In genomic region chr1:18923721-18924610, GRCh38 we compare ENCODE assay signal across 8 cellular contexts. TPM values are rescaled to one million over a fixed set of nuclear protein-coding genes. Genes with fewer than 3 reads are reported as not detected.
A peak's percentile ranks its signal among the peaks of the same experiment; 100 is the strongest.
DNase-seq lines count a peak whose midpoint lies in the region; ATAC-seq, FAIRE-seq and TF ChIP-seq lines count a peak whose summit lies in the region.

No MANE protein-coding gene starts in this region.

- ATAC-seq in upper lobe of left lung (ENCODE audit: low FRiP score in 2 of 2): no peak
- ATAC-seq in HG02884 (IDR thresholded peaks at IDR 0.05; ENCODE audit: unreplicated experiment): no peak
- no peak for ATAC-seq in GM21390 (IDR thresholded peaks at IDR 0.05; ENCODE audit: unreplicated experiment)

- TF ChIP-seq POLR2A in upper lobe of left lung (IDR thresholded peaks at IDR 0.05): no peak

- WGBS in upper lobe of left lung, 2 donors: 22 to 30% methylated on average over 13 to 21 of the region's 21 CpGs

- H3K4me1 ChIP-seq in kidney (ENCODE audit: control insufficient read depth in 1 of 2, insufficient read depth in 1 of 2, low read depth in 1 of 2, low read length in 2 of 2) (peaks cover 24 to 47% of the 10 kb centered on the region in 2 donors), upper lobe of left lung (peaks cover 63 to 70% (median 70%) of the 10 kb centered on the region in 4 donors)

- TF ChIP-seq CTCF in kidney (IDR thresholded peaks at IDR 0.05; ENCODE audit: borderline replicate concordance, extremely low read depth, insufficient read depth) (no peak), upper lobe of left lung (IDR thresholded peaks at IDR 0.05) (no peak)

- no peaks in the 10 kb centered on the region for H3K9me3 Mint-ChIP-seq in activated T-helper 1 cell treated with anti-CD3 and anti-CD28 coated beads, Interleukin-12 subunit alpha, Interleukin-12 subunit beta, Interleukin-2, Interleukin-4 antibody, amounts not matched to agents 30 ng/mL and 10 ng/mL and 1 ng/mL, durations not matched to agents 14 hours and 24 hours and 36 hours

- H3K9me3 ChIP-seq in kidney (ENCODE audit: control insufficient read depth in 1 of 2, low read length in 2 of 2) (no peaks in the 10 kb centered on the region), upper lobe of left lung (no peaks in the 10 kb centered on the region)

- no peaks in the 10 kb centered on the region for H3K27me3 ChIP-seq in upper lobe of left lung

- H3K27me3 Mint-ChIP-seq in activated T-helper 1 cell treated with anti-CD3 and anti-CD28 coated beads, Interleukin-12 subunit alpha, Interleukin-12 subunit beta, Interleukin-2, Interleukin-4 antibody, amounts not matched to agents 30 ng/mL and 10 ng/mL and 1 ng/mL, durations not matched to agents 14 hours and 24 hours and 36 hours (ENCODE audit: insufficient read depth): peaks cover 1% of the 10 kb centered on the region

- H3K36me3 Mint-ChIP-seq in activated T-helper 1 cell treated with anti-CD3 and anti-CD28 coated beads, Interleukin-12 subunit alpha, Interleukin-12 subunit beta, Interleukin-2, Interleukin-4 antibody, amounts not matched to agents 30 ng/mL and 10 ng/mL and 1 ng/mL, durations not matched to agents 14 hours and 24 hours and 36 hours (ENCODE audit: low read depth): peaks cover 6% of the 10 kb centered on the region

- no peak for TF ChIP-seq EP300 in upper lobe of left lung (IDR thresholded peaks at IDR 0.05)

- CTCF ChIA-PET in HEK293T (lab: Yijun Ruan, JAX): interaction anchor here (1.2 kb wide), 1 partner anchor 10 kb away, joined by 5 read pairs; no protein-coding TSS in a partner anchor

- peaks cover 54% of the 10 kb centered on the region for H3K4me1 Mint-ChIP-seq in activated T-helper 1 cell treated with anti-CD3 and anti-CD28 coated beads, Interleukin-12 subunit alpha, Interleukin-12 subunit beta, Interleukin-2, Interleukin-4 antibody, amounts not matched to agents 30 ng/mL and 10 ng/mL and 1 ng/mL, durations not matched to agents 14 hours and 24 hours and 36 hours (ENCODE audit: low read depth)

- no peak for FAIRE-seq in kidney (lab: Jason Lieb, UNC)

- peak overlapping the region; percentile 45 to 94 for H3K27ac ChIP-seq in kidney (ENCODE audit: low read depth in 2 of 2, low read length in 2 of 2)
- H3K27ac ChIP-seq in upper lobe of left lung: peak overlapping the region; percentile 61 to 91 (median 88)

- POLR2A ChIA-PET in HEK293T (lab: Yijun Ruan, JAX): interaction anchor here (1.1 to 1.4 kb wide), 2 partner anchors 10 to 32 kb away, joined by 4 to 6 read pairs; no protein-coding TSS in a partner anchor

- H3K9ac ChIP-seq in kidney (ENCODE audit: low read length in 2 of 2): peak overlapping the region in 1 of 2 donors; percentile 65

- intact Hi-C loops in activated T-helper 1 cell treated with anti-CD3 and anti-CD28 coated beads, Interleukin-12 subunit alpha, Interleukin-12 subunit beta, Interleukin-2, Interleukin-4 antibody, amounts not matched to agents 30 ng/mL and 10 ng/mL and 1 ng/mL, durations not matched to agents 14 hours and 24 hours and 36 hours (cut with micrococcal nuclease): no loop called here
- intact Hi-C loops in kidney (cut with DNase I): no loop called here

- H3K27ac Mint-ChIP-seq in activated T-helper 1 cell treated with anti-CD3 and anti-CD28 coated beads, Interleukin-12 subunit alpha, Interleukin-12 subunit beta, Interleukin-2, Interleukin-4 antibody, amounts not matched to agents 30 ng/mL and 10 ng/mL and 1 ng/mL, durations not matched to agents 14 hours and 24 hours and 36 hours: no peak overlapping the region

- peak; percentile 19 for DNase-seq in activated gamma-delta T cell treated with Interleukin-2 at 50 U/mL for 16 hours
- DNase-seq in activated gamma-delta T cell (lab: John Stamatoyannopoulos, UW): no peak
- no peak for DNase-seq in activated T-helper 1 cell treated with anti-CD3 and anti-CD28 coated beads, Interleukin-12 subunit alpha, Interleukin-12 subunit beta, Interleukin-2, Interleukin-4 antibody, amounts not matched to agents 30 ng/mL and 10 ng/mL and 1 ng/mL, durations not matched to agents 14 hours and 24 hours and 36 hours (ENCODE audit: low spot score)
- no peak for DNase-seq in kidney
- peak in 1 of 2 donors; percentile 45 for DNase-seq in upper lobe of left lung
- no peak for DNase-seq in HEK293T (ENCODE audit: extremely low spot score)

- H3K4me3 ChIP-seq in kidney (ENCODE audit: low read length in 2 of 2) (peak overlapping the region in 1 of 2 donors; percentile 29), upper lobe of left lung (no peak overlapping the region)

- H3K4me3 Mint-ChIP-seq in activated T-helper 1 cell treated with anti-CD3 and anti-CD28 coated beads, Interleukin-12 subunit alpha, Interleukin-12 subunit beta, Interleukin-2, Interleukin-4 antibody, amounts not matched to agents 30 ng/mL and 10 ng/mL and 1 ng/mL, durations not matched to agents 14 hours and 24 hours and 36 hours: peak overlapping the region; percentile 1

- H3K36me3 ChIP-seq in kidney (ENCODE audit: control insufficient read depth in 1 of 2, insufficient read depth in 2 of 2, low read length in 2 of 2): no peaks in the 10 kb centered on the region
- H3K36me3 ChIP-seq in upper lobe of left lung: peaks cover 0 to 19% (median 10%) of the 10 kb centered on the region in 4 donors

TF ChIP-seq in HEK293T, 16 proteins besides CTCF, POLR2A, EP300 and RAD21:
- no peak for TF ChIP-seq LEF1 (IDR thresholded peaks at IDR 0.05; ENCODE audit: borderline replicate concordance)
- TF ChIP-seq ELF4 (IDR thresholded peaks at IDR 0.05): no peak
- TF ChIP-seq FOXA1 (IDR thresholded peaks at IDR 0.05): no peak
- TF ChIP-seq FOXM1 (IDR thresholded peaks at IDR 0.05; ENCODE audit: borderline replicate concordance): no peak
- TF ChIP-seq ARNT (IDR thresholded peaks at IDR 0.05): no peak
- no peak for TF ChIP-seq SUZ12 (IDR thresholded peaks at IDR 0.05)
- no peak for TF ChIP-seq FOXK2 (IDR thresholded peaks at IDR 0.05)
- no peak for TF ChIP-seq HDGF (IDR thresholded peaks at IDR 0.05; ENCODE audit: borderline replicate concordance)
- TF ChIP-seq L3MBTL2 (conservative IDR thresholded peaks at IDR 0.05): no peak
- no peak for TF ChIP-seq SP1 (IDR thresholded peaks at IDR 0.05)
- TF ChIP-seq BHLHE40 (IDR thresholded peaks at IDR 0.05; ENCODE audit: borderline replicate concordance): no peak

RNA-seq across cellular contexts. Expression of gene ALDH4A1, which starts 21.6 kb away (rescaled TPM):
- total RNA-seq in activated T-helper 1 cell treated with anti-CD3 and anti-CD28 coated beads, Interleukin-12 subunit alpha, Interleukin-12 subunit beta, Interleukin-2, Interleukin-4 antibody, amounts not matched to agents 30 ng/mL and 10 ng/mL and 1 ng/mL, durations not matched to agents 14 hours and 24 hours and 36 hours: 3.9 and 4.4 TPM in 2 replicates
- total RNA-seq in kidney (49.3 TPM), upper lobe of left lung (10 to 100 TPM in 5 of 6 donors, 1 to 10 TPM in 1; 5.7 to 13.4 (median 11.5) TPM)
- 352 TPM for polyA plus RNA-seq in kidney (ENCODE audit: insufficient read depth, low read depth, low replicate concordance)

RNA-seq across cellular contexts. Expression of gene IFFO2, which starts 32.5 kb away (rescaled TPM):
- total RNA-seq in activated T-helper 1 cell treated with anti-CD3 and anti-CD28 coated beads, Interleukin-12 subunit alpha, Interleukin-12 subunit beta, Interleukin-2, Interleukin-4 antibody, amounts not matched to agents 30 ng/mL and 10 ng/mL and 1 ng/mL, durations not matched to agents 14 hours and 24 hours and 36 hours: 31.8 and 32.6 TPM in 2 replicates
- total RNA-seq in kidney: 23.1 TPM
- polyA plus RNA-seq in kidney (ENCODE audit: insufficient read depth, low read depth, low replicate concordance): 7.5 TPM
- total RNA-seq in upper lobe of left lung: 10 to 100 TPM in 3 of 6 donors, 1 to 10 TPM in 3; 9.2 to 19.3 (median 11.0) TPM
